In genomic region chr3:62238003-62238402, GRCh38 we compare ENCODE assay signal across 16 cellular contexts.
DNase-seq lines count a peak whose midpoint lies in the region; ATAC-seq lines count a peak whose summit lies in the region.
"Had no signal": no experiment of that assay in that cellular context is flagged by ENCODE, and none has a peak within 500 bp of the region (broad histone marks: within the 10 kb centered on the region; RNA-seq: fewer than 3 reads in every experiment).

No MANE protein-coding gene starts in this region.

- DNase-seq in medulla oblongata (ENCODE audit: extremely low spot score), result peak; percentile 58
- DNase-seq in NCI-H1417 (lab: John Stamatoyannopoulos, UW), result no peak
- DNase-seq in mucosa of gallbladder (ENCODE audit: low spot score), result no peak
- no peak for DNase-seq in iPS-NIHi11 (ENCODE audit: low spot score)
- DNase-seq: activated CD4-positive, CD25-positive, alpha-beta regulatory T cell; activated T-cell treated with anti-CD3 and anti-CD28 coated beads, Interleukin-2, amount 50 U/mL, for 72 hours; body of pancreas; hypothalamus; NCI-H345; pancreas; SIG-M5; stimulated activated CD4-positive, alpha-beta T cell treated with anti-CD3 and anti-CD28 coated beads, Interleukin-1b, Interleukin-23, amount 100 ng/mL, for 48 hours had no signal

- ATAC-seq in GM18870 (IDR thresholded peaks at IDR 0.05; ENCODE audit: unreplicated experiment) (peak; percentile 80), GM21786 (IDR thresholded peaks at IDR 0.05; ENCODE audit: unreplicated experiment) (peak; percentile 60), HG03442 (IDR thresholded peaks at IDR 0.05; ENCODE audit: unreplicated experiment) (peak; percentile 81), HG03196 (IDR thresholded peaks at IDR 0.05; ENCODE audit: unreplicated experiment) (no peak)
- ATAC-seq: activated T-cell treated with anti-CD3 and anti-CD28 coated beads, Interleukin-2, amount 50 U/mL, for 72 hours; body of pancreas; pancreas had no signal
